ENCODE assay signal across 18 cellular contexts in genomic region chrX:24928114-24928513, GRCh38.
"Had no signal": no experiment of that assay in that cellular context is flagged by ENCODE, and none has a peak within 500 bp of the region (broad histone marks: within the 10 kb centered on the region; RNA-seq: fewer than 3 reads in every experiment).

No MANE protein-coding gene starts in this region.

- ATAC-seq: activated CD8-positive, alpha-beta memory T cell treated with anti-CD3 and anti-CD28 coated beads, Interleukin-2, amount 10 ng/mL, durations not matched to agents 7 days and 5 days; activated CD8-positive, alpha-beta T cell treated with anti-CD3 and anti-CD28 coated beads, Interleukin-2, amount 10 ng/mL, durations not matched to agents 7 days and 5 days; activated naive CD8-positive, alpha-beta T cell treated with anti-CD3 and anti-CD28 coated beads, Interleukin-2, amount 50 U/mL, for 24 hours; gastroesophageal sphincter; left cardiac atrium; left ventricle myocardium superior; mucosa of descending colon; natural killer cell treated with Interleukin-12 subunit alpha and Interleukin-12 subunit beta and Interleukin-15 and Interleukin-18, amount 100 ng/mL, for 72 hours; right cardiac atrium; stimulated activated naive CD8-positive, alpha-beta T cell treated with anti-CD3 and anti-CD28 coated beads, Interleukin-15, Interleukin-2, amounts not matched to agents 100 U/mL and 50 U/mL, for 24 hours had no signal

- H3K9me3 ChIP-seq: gastroesophageal sphincter, mucosa of descending colon, thoracic aorta had no signal

- DNase-seq: activated B cell treated with CpG ODN at 0.5 μM for 24 hours; activated CD4-positive, alpha-beta T cell treated with anti-CD3 and anti-CD28 coated beads, Interleukin-2, amount 50 U/mL, for 1 hour; activated CD8-positive, alpha-beta memory T cell treated with anti-CD3 and anti-CD28 coated beads, Interleukin-2, amount 10 ng/mL, durations not matched to agents 7 days and 5 days; activated CD8-positive, alpha-beta T cell treated with anti-CD3 and anti-CD28 coated beads, Interleukin-2, amount 10 ng/mL, durations not matched to agents 7 days and 5 days; activated naive CD8-positive, alpha-beta T cell treated with anti-CD3 and anti-CD28 coated beads, Interleukin-2, amount 50 U/mL, for 24 hours; activated T-cell treated with anti-CD3 and anti-CD28 coated beads, Interleukin-2, amount 50 U/mL, for 48 hours; amygdala; caudate nucleus; hippocampal formation; left cardiac atrium; left ventricle myocardium superior; mucosa of descending colon; right cardiac atrium; stimulated activated naive CD8-positive, alpha-beta T cell treated with anti-CD3 and anti-CD28 coated beads, Interleukin-15, Interleukin-2, amounts not matched to agents 100 U/mL and 50 U/mL, for 24 hours; trophoblast cell had no signal

- H3K4me3 ChIP-seq: gastroesophageal sphincter, mucosa of descending colon, thoracic aorta had no signal

- H3K27me3 ChIP-seq: gastroesophageal sphincter had no signal

- H3K36me3 ChIP-seq: gastroesophageal sphincter, thoracic aorta had no signal

- H3K4me1 ChIP-seq: gastroesophageal sphincter had no signal

- H3K27ac ChIP-seq: gastroesophageal sphincter, thoracic aorta had no signal
